ENCODE assay signal across 9 cellular contexts in the genomic region with DNA sequence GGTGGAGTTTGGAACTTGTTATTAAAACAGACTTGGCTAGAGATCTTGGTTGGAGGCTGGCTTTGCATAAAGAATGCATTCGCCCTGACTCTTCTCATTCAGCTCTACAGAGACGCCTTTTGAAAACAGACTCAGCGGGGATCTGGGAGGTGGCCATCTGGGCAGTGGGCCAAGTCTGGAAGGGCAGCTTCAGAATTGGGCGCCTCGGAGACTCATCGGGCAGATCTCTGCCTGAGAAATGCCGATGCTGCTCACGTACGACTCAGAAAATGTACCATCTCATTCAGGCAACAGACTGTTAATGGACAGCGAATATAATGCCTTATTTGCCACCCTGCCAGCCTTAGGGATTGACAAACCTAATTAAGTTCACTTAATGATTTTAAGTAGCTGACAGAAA.
DNase-seq lines count a peak whose midpoint lies in the region; ATAC-seq, FAIRE-seq and TF ChIP-seq lines count a peak whose summit lies in the region.
"Had no signal": no experiment of that assay in that cellular context is flagged by ENCODE, and none has a peak within 500 bp of the region (broad histone marks: within the 10 kb centered on the region; RNA-seq: fewer than 3 reads in every experiment).

No MANE protein-coding gene starts in this region.

- H3K36me3 ChIP-seq in bronchial epithelial cell (ENCODE audit: control insufficient read depth, insufficient read depth, low read length): no peaks in the 10 kb centered on the region
- no peaks in the 10 kb centered on the region for H3K36me3 ChIP-seq in left lung

- no peaks in the 10 kb centered on the region for H3K4me1 ChIP-seq in left lung

- H3K4me3 ChIP-seq in bronchial epithelial cell (ENCODE audit: low read depth, low read length) (no peak overlapping the region), left lung (no peak overlapping the region)

- H3K27ac ChIP-seq in left lung: no peak overlapping the region

- FAIRE-seq in bronchial epithelial cell (lab: Jason Lieb, UNC): no peak
- FAIRE-seq: TTC549 had no signal

- DNase-seq in EL: peak; percentile 72
- peak; percentile 59 for DNase-seq in NCI-H187 treated with DMSO at 0.1 percent for 48 hours (lab: John Stamatoyannopoulos, UW)
- DNase-seq in bronchial epithelial cell (ENCODE audit: low read depth): peak; percentile 23
- peak in 54 of 56 donors; percentile 14 to 92 (median 76) for DNase-seq in nucleus accumbens (lab: John Stamatoyannopoulos, UW)
- no peak for DNase-seq in NK-92 (lab: John Stamatoyannopoulos, UW; ENCODE audit: unreplicated experiment)
- no peak for DNase-seq in left lung
- no peak for DNase-seq in kidney glomerular epithelial cell (lab: John Stamatoyannopoulos, UW)

- H3K27me3 ChIP-seq in bronchial epithelial cell (ENCODE audit: control insufficient read depth, insufficient read depth, low read length) (no peaks in the 10 kb centered on the region), left lung (peaks cover 0 to 9% of the 10 kb centered on the region in 2 donors)

- intact Hi-C loops in left lung (cut with DNase I): no loop called here

- TF ChIP-seq CTCF in bronchial epithelial cell (IDR thresholded peaks at IDR 0.05; ENCODE audit: insufficient read depth, low read length, severe bottlenecking) (no peak), left lung (IDR thresholded peaks at IDR 0.05) (no peak)

- ATAC-seq in esophagus mucosa (no peak), left lung (no peak)

- no peaks in the 10 kb centered on the region for H3K9me3 ChIP-seq in left lung

Comparison
In these comparisons a context has a peak if more than half of its experiments do, and no peak if none do; other contexts are left out.
1. DNase-seq: peak in EL (single experiment), NCI-H187 treated with DMSO at 0.1 percent for 48 hours (single experiment), bronchial epithelial cell (single experiment) and nucleus accumbens (54 of 56); none in NK-92 (single experiment), left lung (0 of 2) and kidney glomerular epithelial cell (single experiment).